Comparison of ENCODE assay signal across 5 cellular contexts in the genomic region with DNA sequence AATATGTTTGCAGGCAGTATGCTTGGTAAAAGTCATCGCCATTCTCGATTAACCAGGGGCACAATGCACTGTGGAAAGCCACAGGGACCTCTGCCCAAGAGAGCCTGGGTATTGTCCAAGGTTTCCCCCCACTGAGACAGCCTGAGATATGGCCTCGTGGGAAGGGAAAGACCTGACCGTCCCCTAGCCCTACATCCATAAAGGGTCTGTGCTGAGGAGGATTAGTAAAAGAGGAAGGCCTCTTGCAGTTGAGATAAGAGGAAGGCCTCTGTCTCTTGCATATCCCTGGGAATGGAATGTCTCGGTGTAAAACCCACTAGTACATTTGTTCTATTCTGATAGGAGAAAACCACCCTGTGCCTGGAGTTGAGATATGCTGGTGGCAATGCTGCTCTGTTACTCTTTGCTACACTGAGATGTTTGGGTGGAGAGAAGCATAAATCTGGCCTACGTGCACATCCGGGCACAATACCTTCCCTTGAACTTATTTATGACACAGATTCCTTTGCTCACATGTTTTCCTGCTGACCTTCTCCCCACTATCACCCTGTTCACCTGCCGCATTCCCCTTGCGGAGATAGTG. TPM values are rescaled to one million over a fixed set of nuclear protein-coding genes. Genes with fewer than 3 reads are reported as not detected.
"Had no signal": no experiment of that assay in that cellular context is flagged by ENCODE, and none has a peak within 500 bp of the region (broad histone marks: within the 10 kb centered on the region; RNA-seq: fewer than 3 reads in every experiment).

No MANE protein-coding gene starts in this region.

RNA-seq across cellular contexts. Expression of a gene that starts 47.9 kb away (rescaled TPM):
- total RNA-seq: MCF 10A, OCI-LY7, Right ventricle myocardium superior, SJSA1 had no signal
- polyA plus RNA-seq: IgD-negative memory B cell had no signal
